ENCODE assay signal across 8 cellular contexts in the genomic region with DNA sequence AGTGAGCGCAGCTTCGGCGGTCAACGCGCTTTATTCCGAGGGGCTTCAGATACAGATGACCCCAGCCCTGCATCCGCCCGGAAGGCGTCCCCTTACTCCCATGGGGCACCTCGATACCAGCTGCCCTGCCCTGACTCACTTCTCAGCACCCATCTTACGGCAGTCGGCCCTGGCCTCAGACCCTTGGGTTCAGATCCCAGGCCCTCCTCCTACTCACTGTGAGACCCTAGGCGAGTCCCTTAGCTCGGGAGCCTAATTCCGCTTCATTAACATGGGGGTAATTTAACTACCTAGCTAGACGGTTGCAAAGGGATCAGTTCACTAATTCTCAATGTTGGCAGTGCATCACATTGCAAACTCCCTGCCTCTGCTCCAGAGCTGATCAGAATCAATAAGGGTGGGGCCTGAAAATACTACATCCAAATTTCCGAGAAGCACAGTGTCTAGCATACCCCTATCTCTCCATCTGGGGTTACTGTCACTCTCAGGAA. TPM values are rescaled to one million over a fixed set of nuclear protein-coding genes. Genes with fewer than 3 reads are reported as not detected.
DNase-seq lines count a peak whose midpoint lies in the region; ATAC-seq and TF ChIP-seq lines count a peak whose summit lies in the region.

No MANE protein-coding gene starts in this region.

- H4K20me1 ChIP-seq in BLaER1 treated with 17β-estradiol and CSF1 and Interleukin-3, amounts not matched to agents 10 nM and 100 nM: peaks cover 0 to 7% (median 0%) of the 10 kb centered on the region in 11 experiments; a peak in 2 of 22 replicates
- no peaks in the 10 kb centered on the region for H4K20me1 ChIP-seq in MM.1S (ENCODE audit: insufficient read depth, low read length)

- no peak for TF ChIP-seq CTCF in MM.1S (IDR thresholded peaks at IDR 0.05; ENCODE audit: low read length)

- no peaks in the 10 kb centered on the region for H3K9me3 ChIP-seq in BLaER1 treated with 17β-estradiol and CSF1 and Interleukin-3, amounts not matched to agents 10 nM and 100 nM (replicated peaks in 1 of 11)
- H3K9me3 ChIP-seq in MM.1S (replicated peaks; ENCODE audit: insufficient read depth, low read length): no peaks in the 10 kb centered on the region
- no peaks in the 10 kb centered on the region for H3K9me3 ChIP-seq in aorta (ENCODE audit: control insufficient read depth, low read length)

- H3K27me3 ChIP-seq in BLaER1 treated with 17β-estradiol and CSF1 and Interleukin-3, amounts not matched to agents 10 nM and 100 nM: no peaks in the 10 kb centered on the region
- no peaks in the 10 kb centered on the region for H3K27me3 ChIP-seq in MM.1S (replicated peaks; ENCODE audit: insufficient read depth, low read length)
- H3K27me3 ChIP-seq in aorta (ENCODE audit: control insufficient read depth in 1 of 2, insufficient read depth in 2 of 2, low read length in 1 of 2): no peaks in the 10 kb centered on the region

- peaks cover 72 to 84% (median 76%) of the 10 kb centered on the region in 10 experiments for H3K4me1 ChIP-seq in BLaER1 treated with 17β-estradiol and CSF1 and Interleukin-3, amounts not matched to agents 10 nM and 100 nM
- H3K4me1 ChIP-seq in MM.1S (ENCODE audit: low read length): peaks cover 52% of the 10 kb centered on the region
- H3K4me1 ChIP-seq in aorta (ENCODE audit: control insufficient read depth in 1 of 2, insufficient read depth in 2 of 2, low read length in 2 of 2): peaks cover 0 to 3% of the 10 kb centered on the region in 2 donors

- peak overlapping the region; percentile 70 to 91 (median 87); a peak in 21 of 22 replicates for H3K27ac ChIP-seq in BLaER1 treated with 17β-estradiol and CSF1 and Interleukin-3, amounts not matched to agents 10 nM and 100 nM
- H3K27ac ChIP-seq in MM.1S (ENCODE audit: low read length) (peak overlapping the region; percentile 34; the same call in 1 of the 2 replicates), aorta (ENCODE audit: low read depth in 1 of 2, low read length in 2 of 2) (peak overlapping the region; percentile 19 to 90)

- H3F3A ChIP-seq in MM.1S (ENCODE audit: insufficient read depth, low read length): peaks cover 50% of the 10 kb centered on the region

- H3K9me3 Mint-ChIP-seq in central memory CD8-positive, alpha-beta T cell: no peaks in the 10 kb centered on the region

- WGBS in aorta, 2 donors: 5 to 6% methylated on average over 17 of the region's 17 CpGs

- peaks cover 23% of the 10 kb centered on the region for H3K36me3 Mint-ChIP-seq in central memory CD8-positive, alpha-beta T cell (ENCODE audit: insufficient read depth)

- H3K4me1 Mint-ChIP-seq in central memory CD8-positive, alpha-beta T cell: peaks cover 54% of the 10 kb centered on the region

- H3K27me3 Mint-ChIP-seq in central memory CD8-positive, alpha-beta T cell: no peaks in the 10 kb centered on the region

- peak overlapping the region; percentile 93 for H3K27ac Mint-ChIP-seq in central memory CD8-positive, alpha-beta T cell (ENCODE audit: low read depth)

- peak overlapping the region; percentile 82 to 91 (median 88) for H3K9ac ChIP-seq in BLaER1 treated with 17β-estradiol and CSF1 and Interleukin-3, amounts not matched to agents 10 nM and 100 nM
- H3K9ac ChIP-seq in MM.1S (ENCODE audit: low read length): peak overlapping the region; percentile 81; the same call in 1 of the 2 replicates

- peak overlapping the region; percentile 79 to 94 (median 90) for H3K4me3 ChIP-seq in BLaER1 treated with 17β-estradiol and CSF1 and Interleukin-3, amounts not matched to agents 10 nM and 100 nM
- H3K4me3 ChIP-seq in MM.1S (ENCODE audit: low read length): peak overlapping the region; percentile 95
- peak overlapping the region; percentile 80 to 96 for H3K4me3 ChIP-seq in aorta (ENCODE audit: low read length in 2 of 2)

- DNase-seq in MM.1S (no peak), midbrain (lab: John Stamatoyannopoulos, UW) (peak; percentile 34), aorta (peak in 1 of 2 donors; percentile 61), middle frontal gyrus (ENCODE audit: extremely low spot score, low spot score) (no peak), amniotic stem cell (lab: John Stamatoyannopoulos, UW) (no peak), GM03348 (ENCODE audit: low spot score) (no peak)
- DNase-seq in central memory CD8-positive, alpha-beta T cell (ENCODE audit: low spot score in 2 of 2): no peak

- H3K79me2 ChIP-seq in MM.1S (ENCODE audit: low read length): peaks cover 67% of the 10 kb centered on the region

- H3K36me3 ChIP-seq in BLaER1 treated with 17β-estradiol and CSF1 and Interleukin-3, amounts not matched to agents 10 nM and 100 nM: peaks cover 0 to 26% (median 9%) of the 10 kb centered on the region in 11 experiments; a peak in 8 of 22 replicates
- H3K36me3 ChIP-seq in MM.1S (replicated peaks; ENCODE audit: insufficient read depth, low read length) (no peaks in the 10 kb centered on the region), aorta (ENCODE audit: control insufficient read depth in 1 of 2, insufficient read depth in 2 of 2, low read length in 1 of 2) (no peaks in the 10 kb centered on the region)

- intact Hi-C loops in aorta (cut with DNase I): loop anchor here in 1 of 2 donors (5.0 kb wide), 1 partner anchor 54 kb away; a partner anchor contains a TSS

- ATAC-seq in central memory CD8-positive, alpha-beta T cell (replicated peaks; ENCODE audit: extremely low read depth, poor library complexity, severe bottlenecking): no peak
- ATAC-seq in aorta (ENCODE audit: low FRiP score): no peak

- peak overlapping the region; percentile 97 for H2AFZ ChIP-seq in MM.1S (ENCODE audit: low read length)

- H3K4me2 ChIP-seq in BLaER1 treated with 17β-estradiol and CSF1 and Interleukin-3, amounts not matched to agents 10 nM and 100 nM: peak overlapping the region; percentile 84 to 99 (median 92)
- peak overlapping the region; percentile 98 for H3K4me2 ChIP-seq in MM.1S (ENCODE audit: low read depth, low read length)

- no peaks in the 10 kb centered on the region for H3K9me2 ChIP-seq in MM.1S (replicated peaks; ENCODE audit: insufficient read depth, low read length)

- peak overlapping the region; percentile 99 for H3K4me3 Mint-ChIP-seq in central memory CD8-positive, alpha-beta T cell

RNA-seq across cellular contexts. Expression of a gene that starts 0.3 kb away (rescaled TPM):
- total RNA-seq in aorta: 100 to 1,000 TPM in 1 of 2 donors, 10 to 100 TPM in 1; 99.1 to 108 TPM
- 10 to 100 TPM; 51.8 to 58.3 TPM for polyA plus RNA-seq in aorta

RNA-seq across cellular contexts. Expression of a gene that starts 5.1 kb away (rescaled TPM):
- total RNA-seq in aorta: 1 to 10 TPM; 4.3 to 6.1 TPM
- 1 to 10 TPM in 1 of 2 donors, under 1 TPM in 1; 0.75 to 2.7 TPM for polyA plus RNA-seq in aorta

RNA-seq across cellular contexts. Expression of a gene that starts 43.0 kb away (rescaled TPM):
- total RNA-seq in aorta: 10 to 100 TPM; 17.1 to 20.0 TPM
- polyA plus RNA-seq in aorta: 10 to 100 TPM; 16.7 to 21.5 TPM

RNA-seq across cellular contexts. Expression of a gene that starts 53.5 kb away (rescaled TPM):
- 10 to 100 TPM; 30.5 to 47.0 TPM for total RNA-seq in aorta
- 10 to 100 TPM; 10.1 to 29.4 TPM for polyA plus RNA-seq in aorta

RNA-seq across cellular contexts. Expression of a gene that starts 55.2 kb away (rescaled TPM):
- 10 to 100 TPM; 18.4 to 18.7 TPM for total RNA-seq in aorta
- 1 to 10 TPM; 3.6 to 4.6 TPM for polyA plus RNA-seq in aorta

Comparison
In these comparisons a context has a peak if more than half of its experiments do, and no peak if none do; other contexts are left out.
1. H3K27ac ChIP-seq: peak in every context shown above with its lines; median percentile 87 in BLaER1 treated with 17β-estradiol and CSF1 and Interleukin-3, amounts not matched to agents 10 nM and 100 nM; 54 in aorta; 34 in MM.1S.